11 cellular contexts compared by ENCODE assay signal in the genomic region with DNA sequence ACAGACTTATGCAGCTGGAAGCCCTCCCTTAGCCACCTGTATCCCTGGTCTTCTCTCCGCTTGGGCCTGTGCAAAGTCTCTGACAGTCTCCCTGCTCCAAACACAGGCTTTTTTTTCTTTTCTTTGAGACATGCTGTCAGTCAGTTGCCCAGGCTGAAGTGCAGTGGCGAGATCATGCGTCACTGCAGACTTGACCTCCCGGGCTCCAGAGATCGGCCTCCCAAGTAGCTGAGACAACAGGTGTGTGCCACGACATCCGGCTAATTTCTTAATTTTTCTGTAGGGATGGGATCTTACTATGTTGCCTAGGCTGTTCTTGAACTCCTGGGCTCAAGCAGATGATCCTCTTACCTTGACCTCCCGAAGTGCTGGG. TPM values are rescaled to one million over a fixed set of nuclear protein-coding genes. Genes with fewer than 3 reads are reported as not detected.
A peak's percentile ranks its signal among the peaks of the same experiment; 100 is the strongest.
DNase-seq lines count a peak whose midpoint lies in the region; ATAC-seq, FAIRE-seq and TF ChIP-seq lines count a peak whose summit lies in the region.
"Had no signal": no experiment of that assay in that cellular context is flagged by ENCODE, and none has a peak within 500 bp of the region (broad histone marks: within the 10 kb centered on the region; RNA-seq: fewer than 3 reads in every experiment).

No MANE protein-coding gene starts in this region.

- H3K9ac ChIP-seq in KMS-11 (no peak overlapping the region), astrocyte (ENCODE audit: low read length) (no peak overlapping the region)

- no peaks in the 10 kb centered on the region for H3K79me2 ChIP-seq in KMS-11 (ENCODE audit: insufficient read depth, low read depth)
- H3K79me2 ChIP-seq in astrocyte (ENCODE audit: insufficient read depth, low read length) = peaks cover 6% of the 10 kb centered on the region
- peaks cover 16% of the 10 kb centered on the region for H3K79me2 ChIP-seq in osteoblast (ENCODE audit: insufficient read depth, low read length)

- peak overlapping the region in 6 of 7 donors; percentile 96 to 100 (median 100) for H3K27ac Mint-ChIP-seq in CD4-positive, alpha-beta memory T cell
- H3K27ac Mint-ChIP-seq in astrocyte (ENCODE audit: unreplicated experiment) = peak overlapping the region; percentile 41

- FAIRE-seq in astrocyte (lab: Jason Lieb, UNC) = no peak

- no peaks in the 10 kb centered on the region for H4K20me1 ChIP-seq in KMS-11 (ENCODE audit: insufficient read depth)
- no peaks in the 10 kb centered on the region for H4K20me1 ChIP-seq in astrocyte (ENCODE audit: insufficient read depth, low read length)
- no peaks in the 10 kb centered on the region for H4K20me1 ChIP-seq in osteoblast (ENCODE audit: insufficient read depth, low read length)

- no peaks in the 10 kb centered on the region for H3K27me3 ChIP-seq in CD4-positive, alpha-beta memory T cell (ENCODE audit: insufficient read depth, low read length)
- H3K27me3 ChIP-seq in KMS-11 (ENCODE audit: insufficient read depth, low read depth) (no peaks in the 10 kb centered on the region), astrocyte (ENCODE audit: insufficient read depth, low read length) (no peaks in the 10 kb centered on the region), osteoblast (ENCODE audit: insufficient read depth, low read length) (no peaks in the 10 kb centered on the region)
- H3K27me3 ChIP-seq: body of pancreas had no signal

- ATAC-seq in GM19455 (IDR thresholded peaks at IDR 0.05; ENCODE audit: unreplicated experiment) (no peak), GM18519 (IDR thresholded peaks at IDR 0.05; ENCODE audit: low FRiP score, unreplicated experiment) (no peak)
- ATAC-seq: body of pancreas had no signal

- peaks cover 16 to 38% (median 27%) of the 10 kb centered on the region in 4 donors for H3K4me1 Mint-ChIP-seq in CD4-positive, alpha-beta memory T cell
- peaks cover 12% of the 10 kb centered on the region for H3K4me1 Mint-ChIP-seq in astrocyte (ENCODE audit: low read depth, unreplicated experiment)

- no peak overlapping the region for H3K27ac ChIP-seq in CD4-positive, alpha-beta memory T cell (ENCODE audit: low read depth, low read length)
- no peak overlapping the region for H3K27ac ChIP-seq in KMS-11
- no peak overlapping the region for H3K27ac ChIP-seq in astrocyte (ENCODE audit: low read depth, low read length)
- no peak overlapping the region for H3K27ac ChIP-seq in osteoblast (ENCODE audit: low read depth, low read length)

- H3K4me2 ChIP-seq in KMS-11 (peak overlapping the region; percentile 65), astrocyte (ENCODE audit: low read length) (peak overlapping the region; percentile 97), osteoblast (ENCODE audit: insufficient read depth, low read length) (peak overlapping the region; percentile 90)

- TF ChIP-seq CTCF in KMS-11 (conservative IDR thresholded peaks at IDR 0.05; ENCODE audit: low read depth, low read length) = no peak
- TF ChIP-seq CTCF in astrocyte (IDR thresholded peaks at IDR 0.05; ENCODE audit: insufficient read depth, low read depth, low read length) = no peak
- TF ChIP-seq CTCF in osteoblast (IDR thresholded peaks at IDR 0.05; ENCODE audit: extremely low read depth, low read depth, low read length) = no peak

- H3K4me3 Mint-ChIP-seq in CD4-positive, alpha-beta memory T cell = peak overlapping the region in 2 of 8 donors; percentile 89 to 95
- H3K4me3 Mint-ChIP-seq in astrocyte (ENCODE audit: unreplicated experiment) = peak overlapping the region; percentile 98

- no peaks in the 10 kb centered on the region for H3K27me3 Mint-ChIP-seq in CD4-positive, alpha-beta memory T cell
- no peaks in the 10 kb centered on the region for H3K27me3 Mint-ChIP-seq in astrocyte (ENCODE audit: low read depth, unreplicated experiment)

- peaks cover 0 to 2% (median 0%) of the 10 kb centered on the region in 8 donors for H3K9me3 Mint-ChIP-seq in CD4-positive, alpha-beta memory T cell
- no peaks in the 10 kb centered on the region for H3K9me3 Mint-ChIP-seq in astrocyte (ENCODE audit: unreplicated experiment)

- DNase-seq in CD4-positive, alpha-beta memory T cell = no peak
- DNase-seq in astrocyte (ENCODE audit: low read depth) (no peak), osteoblast (ENCODE audit: insufficient read length, low spot score, missing footprints) (no peak), nucleus accumbens (lab: John Stamatoyannopoulos, UW) (no peak)
- DNase-seq: NCI-H2029 treated with DMSO at 0.1 percent for 48 hours; stimulated activated CD4-positive, alpha-beta T cell treated with anti-CD3 and anti-CD28 coated beads, Interleukin-4, amount 100 ng/mL, for 1 hour had no signal

- CTCF ChIA-PET in CD4-positive, alpha-beta memory T cell (lab: Charles Lee; ENCODE audit: partially characterized antibody) = interaction anchor here (2.4 kb wide), 1 partner anchor 51 kb away, joined by 10 read pairs; the partner anchor contains the start of gene ZBTB45

- H3K36me3 Mint-ChIP-seq in CD4-positive, alpha-beta memory T cell = peaks cover 0 to 29% of the 10 kb centered on the region in 2 donors
- peaks cover 6% of the 10 kb centered on the region for H3K36me3 Mint-ChIP-seq in astrocyte (ENCODE audit: low read depth, unreplicated experiment)

- intact Hi-C loops in CD4-positive, alpha-beta memory T cell (cut with micrococcal nuclease) = no loop called here

- no peak overlapping the region for H3K4me3 ChIP-seq in CD4-positive, alpha-beta memory T cell (ENCODE audit: low read length in 2 of 2)
- H3K4me3 ChIP-seq in KMS-11 (IDR thresholded peaks at IDR 0.05; ENCODE audit: insufficient read depth, low read depth, low read length) = no peak overlapping the region
- no peak overlapping the region for H3K4me3 ChIP-seq in astrocyte (ENCODE audit: insufficient read depth, low read depth, low read length)
- no peak overlapping the region for H3K4me3 ChIP-seq in osteoblast (ENCODE audit: insufficient read depth, low read length)
- H3K4me3 ChIP-seq: body of pancreas had no signal

- POLR2A ChIA-PET in CD4-positive, alpha-beta memory T cell (lab: Charles Lee; ENCODE audit: partially characterized antibody) = interaction anchor here (1.3 to 4.6 kb wide), 6 partner anchors 9 to 51 kb away, joined by 3 to 47 read pairs (median 38); partner anchors contain the start of genes CHMP2A, TRIM28, UBE2M and ZBTB45

- no peak overlapping the region for H2AFZ ChIP-seq in KMS-11 (ENCODE audit: low read depth)
- H2AFZ ChIP-seq in astrocyte (ENCODE audit: low read depth, low read length) = no peak overlapping the region
- H2AFZ ChIP-seq in osteoblast (ENCODE audit: low read length) = no peak overlapping the region

- H3K4me1 ChIP-seq in CD4-positive, alpha-beta memory T cell (ENCODE audit: insufficient read depth, low read length) = peaks cover 29% of the 10 kb centered on the region
- H3K4me1 ChIP-seq in KMS-11 (ENCODE audit: low read depth, poor library complexity, severe bottlenecking) = peaks cover 19% of the 10 kb centered on the region
- peaks cover 20% of the 10 kb centered on the region for H3K4me1 ChIP-seq in astrocyte (ENCODE audit: insufficient read depth, low read length)
- H3K4me1 ChIP-seq in osteoblast (ENCODE audit: insufficient read depth, low read length) = peaks cover 13% of the 10 kb centered on the region

- no peaks in the 10 kb centered on the region for H3K36me3 ChIP-seq in CD4-positive, alpha-beta memory T cell (ENCODE audit: insufficient read depth, low read length)
- H3K36me3 ChIP-seq in KMS-11 (ENCODE audit: insufficient read depth) = no peaks in the 10 kb centered on the region
- H3K36me3 ChIP-seq in astrocyte (ENCODE audit: insufficient read depth, low read length) = no peaks in the 10 kb centered on the region
- H3K36me3 ChIP-seq in osteoblast (ENCODE audit: insufficient read depth, low read length) = peaks cover 17% of the 10 kb centered on the region

- H3K9me3 ChIP-seq in CD4-positive, alpha-beta memory T cell (ENCODE audit: control insufficient read depth in 1 of 2, low read length in 2 of 2) = no peaks in the 10 kb centered on the region
- H3K9me3 ChIP-seq in astrocyte (ENCODE audit: insufficient read depth, low read depth, low read length) (no peaks in the 10 kb centered on the region), osteoblast (ENCODE audit: low read depth, low read length) (no peaks in the 10 kb centered on the region)
- H3K9me3 ChIP-seq: body of pancreas, thoracic aorta had no signal

RNA-seq across cellular contexts. Expression of gene MZF1, which starts 1.6 kb away (rescaled TPM):
- total RNA-seq in CD4-positive, alpha-beta memory T cell = 10 to 100 TPM; 42.7 to 44.4 TPM
- 1 to 10 TPM; 5.2 to 8.9 TPM for polyA plus RNA-seq in CD4-positive, alpha-beta memory T cell
- 14.7 and 17.4 TPM in 2 replicates for total RNA-seq in astrocyte
- total RNA-seq in osteoblast = 22.7 and 23.9 TPM in 2 replicates

RNA-seq across cellular contexts. Expression of gene UBE2M, which starts 13.2 kb away (rescaled TPM):
- 10 to 100 TPM; 55.1 to 58.3 TPM for total RNA-seq in CD4-positive, alpha-beta memory T cell
- 10 to 100 TPM; 12.4 to 23.8 TPM for polyA plus RNA-seq in CD4-positive, alpha-beta memory T cell
- total RNA-seq in astrocyte (106 and 113 TPM in 2 replicates), osteoblast (54.6 and 56.6 TPM in 2 replicates)

RNA-seq across cellular contexts. Expression of gene CHMP2A, which starts 16.7 kb away (rescaled TPM):
- 10 to 100 TPM; 81.1 to 88.4 TPM for total RNA-seq in CD4-positive, alpha-beta memory T cell
- polyA plus RNA-seq in CD4-positive, alpha-beta memory T cell = 100 to 1,000 TPM; 200 to 238 TPM
- total RNA-seq in astrocyte = 71.3 and 80.0 TPM in 2 replicates
- total RNA-seq in osteoblast = 98.1 and 106 TPM in 2 replicates

RNA-seq across cellular contexts. Expression of gene TRIM28, which starts 27.7 kb away (rescaled TPM):
- total RNA-seq in CD4-positive, alpha-beta memory T cell = 100 to 1,000 TPM; 342 to 348 TPM
- polyA plus RNA-seq in CD4-positive, alpha-beta memory T cell = 10 to 100 TPM; 19.4 to 70.9 TPM
- 339 and 351 TPM in 2 replicates for total RNA-seq in astrocyte
- total RNA-seq in osteoblast = 224 and 248 TPM in 2 replicates

RNA-seq across cellular contexts. Expression of gene ZBTB45, which starts 52.0 kb away (rescaled TPM):
- total RNA-seq in CD4-positive, alpha-beta memory T cell = 10 to 100 TPM; 19.8 TPM
- 1 to 10 TPM; 1.9 to 6.2 TPM for polyA plus RNA-seq in CD4-positive, alpha-beta memory T cell
- 16.2 and 16.3 TPM in 2 replicates for total RNA-seq in astrocyte
- total RNA-seq in osteoblast = 6.9 and 8.5 TPM in 2 replicates
